Comparison of ENCODE assay signal across 18 cellular contexts in the genomic region with DNA sequence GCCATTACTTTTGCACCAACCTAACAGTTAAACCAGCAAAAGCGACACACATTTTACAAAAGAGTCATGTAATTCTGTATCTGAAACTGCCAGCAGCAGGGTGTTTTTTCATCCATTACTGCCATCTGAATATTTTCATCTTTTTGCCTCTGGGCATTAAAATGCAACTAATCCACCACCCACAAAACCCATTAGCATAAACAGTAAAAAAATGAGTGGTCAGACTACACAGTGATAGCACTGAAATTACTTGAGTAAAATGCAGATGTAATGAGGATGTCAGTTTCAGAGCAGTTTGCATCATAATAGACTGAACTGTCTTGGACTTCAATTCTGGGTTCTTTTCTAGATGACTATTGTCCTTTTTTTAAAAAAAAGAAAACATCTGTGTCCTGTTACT.
"Had no signal": no experiment of that assay in that cellular context is flagged by ENCODE, and none has a peak within 500 bp of the region (broad histone marks: within the 10 kb centered on the region; RNA-seq: fewer than 3 reads in every experiment).

No MANE protein-coding gene starts in this region.

- H3K9me3 ChIP-seq: colonic mucosa, esophagus muscularis mucosa, gastroesophageal sphincter, heart right ventricle, left lung, lower lobe of right lung, mucosa of descending colon had no signal

- H3K4me3 ChIP-seq: colonic mucosa, esophagus muscularis mucosa, gastroesophageal sphincter, heart right ventricle, left lung, lower lobe of right lung, mucosa of descending colon had no signal

- H3K27ac ChIP-seq: colonic mucosa, esophagus muscularis mucosa, foreskin keratinocyte, gastroesophageal sphincter, heart right ventricle, left lung, lower lobe of right lung had no signal

- H3K36me3 ChIP-seq: colonic mucosa, esophagus muscularis mucosa, gastroesophageal sphincter, heart right ventricle, left lung, lower lobe of right lung had no signal

- H3K27me3 ChIP-seq: colonic mucosa, esophagus muscularis mucosa, foreskin keratinocyte, gastroesophageal sphincter, heart right ventricle, left lung had no signal

- ATAC-seq: foreskin keratinocyte, gastroesophageal sphincter, heart right ventricle, left cardiac atrium, left lung, left ventricle myocardium superior, lower lobe of right lung, mucosa of descending colon had no signal

- FAIRE-seq: endothelial cell of umbilical vein, frontal cortex, islet of Langerhans, keratinocyte had no signal

- DNase-seq: colonic mucosa; cortex of kidney; effector CD8-positive, alpha-beta T cell; foreskin keratinocyte; heart right ventricle; hippocampal formation; left cardiac atrium; left lung; left ventricle myocardium superior; lower lobe of right lung; mesenchymal stem cell; mucosa of descending colon had no signal

- H3K4me1 ChIP-seq: colonic mucosa, esophagus muscularis mucosa, foreskin keratinocyte, gastroesophageal sphincter, left lung, lower lobe of right lung had no signal
